Comparison of ENCODE assay signal across 2 cellular contexts in the genomic region with DNA sequence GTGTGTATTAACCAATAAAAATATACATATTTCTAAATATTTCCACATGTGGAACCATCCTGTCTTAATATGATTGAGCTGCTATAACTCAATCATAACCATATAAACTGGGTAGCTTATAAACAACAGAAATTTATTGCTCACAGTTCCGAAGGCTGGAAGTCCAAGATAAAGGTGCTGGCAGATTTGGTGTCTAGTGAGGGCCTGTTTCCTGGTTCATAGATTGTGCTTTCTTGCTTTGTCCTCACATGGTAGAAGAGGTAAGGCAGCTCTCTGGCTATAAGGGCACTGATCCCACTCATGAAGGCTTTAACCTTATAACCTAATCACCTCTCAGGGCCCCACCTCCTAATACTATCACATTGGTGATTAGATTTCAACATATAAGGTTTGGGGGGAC.
A peak's percentile ranks its signal among the peaks of the same experiment; 100 is the strongest.
TF ChIP-seq lines count a peak whose summit lies in the region.

No MANE protein-coding gene starts in this region.

TF ChIP-seq in K562, 482 proteins besides CTCF, POLR2A, EP300 and RAD21:
- TF ChIP-seq HNRNPLL (IDR thresholded peaks at IDR 0.05; ENCODE audit: low read depth, low read length, poor library complexity, severe bottlenecking) (no peak), MEIS2 (IDR thresholded peaks at IDR 0.05; ENCODE audit: partially characterized antibody) (peak; percentile 61), ARID1B (IDR thresholded peaks at IDR 0.05) (peak; percentile 60), ZBTB7A (IDR thresholded peaks at IDR 0.05; ENCODE audit: borderline replicate concordance, control insufficient read depth, low read depth, low read length) (no peak), TAL1 (IDR thresholded peaks at IDR 0.05) (peak; percentile 29; the same call in 1 of the 2 replicates), TCF3 (CRISPR knock-in tag; IDR thresholded peaks at IDR 0.05) (peak; percentile 45), PBX2 (CRISPR knock-in tag; IDR thresholded peaks at IDR 0.05; ENCODE audit: low read depth) (no peak), PBX2 (tag; conservative IDR thresholded peaks at IDR 0.05; ENCODE audit: low read depth) (peak; percentile 60), KDM1A (IDR thresholded peaks at IDR 0.05) (peak in 1 of 2 experiments; percentile 41; a peak in 1 of 4 replicates), CBFA2T3 (IDR thresholded peaks at IDR 0.05) (peak; percentile 79), NR3C1 (CRISPR knock-in tag; IDR thresholded peaks at IDR 0.05) (no peak), CBFA2T2 (conservative IDR thresholded peaks at IDR 0.05) (peak; percentile 33)
- TF ChIP-seq, protein P1, sequence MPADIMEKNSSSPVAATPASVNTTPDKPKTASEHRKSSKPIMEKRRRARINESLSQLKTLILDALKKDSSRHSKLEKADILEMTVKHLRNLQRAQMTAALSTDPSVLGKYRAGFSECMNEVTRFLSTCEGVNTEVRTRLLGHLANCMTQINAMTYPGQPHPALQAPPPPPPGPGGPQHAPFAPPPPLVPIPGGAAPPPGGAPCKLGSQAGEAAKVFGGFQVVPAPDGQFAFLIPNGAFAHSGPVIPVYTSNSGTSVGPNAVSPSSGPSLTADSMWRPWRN (IDR thresholded peaks at IDR 0.05; ENCODE audit: low read depth): no peak
TF ChIP-seq in K562: peak in this region for 8.

TF ChIP-seq in GM12891, 5 proteins besides CTCF, POLR2A, EP300 and RAD21:
- TF ChIP-seq POU2F2 (IDR thresholded peaks at IDR 0.05; ENCODE audit: low read depth, low read length): no peak
- TF ChIP-seq SPI1 (IDR thresholded peaks at IDR 0.05; ENCODE audit: low read depth, low read length): no peak
- TF ChIP-seq POLR2AphosphoS5 (IDR thresholded peaks at IDR 0.05; ENCODE audit: low read depth, low read length): no peak
